In the genomic region with DNA sequence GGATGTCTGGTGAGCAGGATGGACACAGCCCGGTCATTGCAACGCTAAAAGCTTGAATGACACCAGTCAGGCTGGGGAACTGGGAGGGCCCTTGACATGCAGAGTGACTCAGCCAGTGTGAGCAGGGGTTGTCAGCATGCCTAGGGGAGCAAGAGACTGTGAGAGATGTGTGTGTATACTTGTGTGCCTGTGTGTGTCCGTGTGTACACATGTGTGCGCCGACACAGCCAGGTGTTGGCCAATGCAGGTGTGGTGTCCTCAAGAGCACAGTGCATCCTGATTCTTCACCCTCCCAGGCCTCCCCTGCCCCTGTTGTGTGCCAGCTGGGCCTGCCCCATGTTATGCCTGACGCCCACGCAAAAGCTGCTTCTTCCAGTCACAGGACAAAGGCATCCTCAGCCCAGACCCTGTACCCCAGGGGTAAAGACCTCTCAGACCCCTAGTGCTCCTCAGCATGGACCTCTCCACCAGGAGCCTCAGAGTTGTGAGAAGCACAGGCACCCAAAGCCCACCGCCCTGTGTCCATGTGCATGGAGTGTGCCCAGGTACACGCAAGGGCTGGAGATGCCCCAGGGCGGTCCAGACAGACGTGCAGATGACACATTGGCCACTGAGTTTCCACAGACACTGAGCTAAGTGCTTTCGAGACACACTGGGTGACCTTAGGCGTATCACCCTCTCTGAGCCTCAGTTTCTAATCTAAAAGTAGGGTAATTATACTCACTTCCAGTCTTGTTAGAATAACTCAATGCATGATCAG, we compare ENCODE assay signal across 1 cellular context.
TF ChIP-seq lines count a peak whose summit lies in the region.

No MANE protein-coding gene starts in this region.

TF ChIP-seq in HepG2, 621 proteins besides CTCF, POLR2A, EP300 and RAD21 (continued from another document and continues in another):
- TF ChIP-seq, protein P1, sequence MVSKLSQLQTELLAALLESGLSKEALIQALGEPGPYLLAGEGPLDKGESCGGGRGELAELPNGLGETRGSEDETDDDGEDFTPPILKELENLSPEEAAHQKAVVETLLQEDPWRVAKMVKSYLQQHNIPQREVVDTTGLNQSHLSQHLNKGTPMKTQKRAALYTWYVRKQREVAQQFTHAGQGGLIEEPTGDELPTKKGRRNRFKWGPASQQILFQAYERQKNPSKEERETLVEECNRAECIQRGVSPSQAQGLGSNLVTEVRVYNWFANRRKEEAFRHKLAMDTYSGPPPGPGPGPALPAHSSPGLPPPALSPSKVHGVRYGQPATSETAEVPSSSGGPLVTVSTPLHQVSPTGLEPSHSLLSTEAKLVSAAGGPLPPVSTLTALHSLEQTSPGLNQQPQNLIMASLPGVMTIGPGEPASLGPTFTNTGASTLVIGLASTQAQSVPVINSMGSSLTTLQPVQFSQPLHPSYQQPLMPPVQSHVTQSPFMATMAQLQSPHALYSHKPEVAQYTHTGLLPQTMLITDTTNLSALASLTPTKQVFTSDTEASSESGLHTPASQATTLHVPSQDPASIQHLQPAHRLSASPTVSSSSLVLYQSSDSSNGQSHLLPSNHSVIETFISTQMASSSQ (IDR thresholded peaks at IDR 0.05; ENCODE audit: low read depth) = no peak
- TF ChIP-seq, protein P1 (CRISPR knock-in tag; IDR thresholded peaks at IDR 0.05; ENCODE audit: borderline replicate concordance) = no peak
- TF ChIP-seq NRL (CRISPR knock-in tag; IDR thresholded peaks at IDR 0.05; ENCODE audit: borderline replicate concordance) = peak; percentile 49; the same call in 1 of the 2 replicates
- TF ChIP-seq ZNF816 (CRISPR knock-in tag; IDR thresholded peaks at IDR 0.05; ENCODE audit: borderline replicate concordance) = no peak
- TF ChIP-seq, protein P2, sequence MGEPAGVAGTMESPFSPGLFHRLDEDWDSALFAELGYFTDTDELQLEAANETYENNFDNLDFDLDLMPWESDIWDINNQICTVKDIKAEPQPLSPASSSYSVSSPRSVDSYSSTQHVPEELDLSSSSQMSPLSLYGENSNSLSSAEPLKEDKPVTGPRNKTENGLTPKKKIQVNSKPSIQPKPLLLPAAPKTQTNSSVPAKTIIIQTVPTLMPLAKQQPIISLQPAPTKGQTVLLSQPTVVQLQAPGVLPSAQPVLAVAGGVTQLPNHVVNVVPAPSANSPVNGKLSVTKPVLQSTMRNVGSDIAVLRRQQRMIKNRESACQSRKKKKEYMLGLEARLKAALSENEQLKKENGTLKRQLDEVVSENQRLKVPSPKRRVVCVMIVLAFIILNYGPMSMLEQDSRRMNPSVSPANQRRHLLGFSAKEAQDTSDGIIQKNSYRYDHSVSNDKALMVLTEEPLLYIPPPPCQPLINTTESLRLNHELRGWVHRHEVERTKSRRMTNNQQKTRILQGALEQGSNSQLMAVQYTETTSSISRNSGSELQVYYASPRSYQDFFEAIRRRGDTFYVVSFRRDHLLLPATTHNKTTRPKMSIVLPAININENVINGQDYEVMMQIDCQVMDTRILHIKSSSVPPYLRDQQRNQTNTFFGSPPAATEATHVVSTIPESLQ (CRISPR knock-in tag; conservative IDR thresholded peaks at IDR 0.05) = no peak
- TF ChIP-seq FOXP1 (IDR thresholded peaks at IDR 0.05) = no peak
- no peak for TF ChIP-seq FOXP1 (CRISPR knock-in tag; IDR thresholded peaks at IDR 0.05)
- TF ChIP-seq, protein P3, sequence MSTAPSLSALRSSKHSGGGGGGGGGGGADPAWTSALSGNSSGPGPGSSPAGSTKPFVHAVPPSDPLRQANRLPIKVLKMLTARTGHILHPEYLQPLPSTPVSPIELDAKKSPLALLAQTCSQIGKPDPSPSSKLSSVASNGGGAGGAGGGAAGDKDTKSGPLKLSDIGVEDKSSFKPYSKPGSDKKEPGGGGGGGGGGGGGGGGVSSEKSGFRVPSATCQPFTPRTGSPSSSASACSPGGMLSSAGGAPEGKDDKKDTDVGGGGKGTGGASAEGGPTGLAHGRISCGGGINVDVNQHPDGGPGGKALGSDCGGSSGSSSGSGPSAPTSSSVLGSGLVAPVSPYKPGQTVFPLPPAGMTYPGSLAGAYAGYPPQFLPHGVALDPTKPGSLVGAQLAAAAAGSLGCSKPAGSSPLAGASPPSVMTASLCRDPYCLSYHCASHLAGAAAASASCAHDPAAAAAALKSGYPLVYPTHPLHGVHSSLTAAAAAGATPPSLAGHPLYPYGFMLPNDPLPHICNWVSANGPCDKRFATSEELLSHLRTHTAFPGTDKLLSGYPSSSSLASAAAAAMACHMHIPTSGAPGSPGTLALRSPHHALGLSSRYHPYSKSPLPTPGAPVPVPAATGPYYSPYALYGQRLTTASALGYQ (CRISPR knock-in tag; IDR thresholded peaks at IDR 0.05) = no peak
- no peak for TF ChIP-seq RFX3 (CRISPR knock-in tag; IDR thresholded peaks at IDR 0.05)
- TF ChIP-seq, protein P4, sequence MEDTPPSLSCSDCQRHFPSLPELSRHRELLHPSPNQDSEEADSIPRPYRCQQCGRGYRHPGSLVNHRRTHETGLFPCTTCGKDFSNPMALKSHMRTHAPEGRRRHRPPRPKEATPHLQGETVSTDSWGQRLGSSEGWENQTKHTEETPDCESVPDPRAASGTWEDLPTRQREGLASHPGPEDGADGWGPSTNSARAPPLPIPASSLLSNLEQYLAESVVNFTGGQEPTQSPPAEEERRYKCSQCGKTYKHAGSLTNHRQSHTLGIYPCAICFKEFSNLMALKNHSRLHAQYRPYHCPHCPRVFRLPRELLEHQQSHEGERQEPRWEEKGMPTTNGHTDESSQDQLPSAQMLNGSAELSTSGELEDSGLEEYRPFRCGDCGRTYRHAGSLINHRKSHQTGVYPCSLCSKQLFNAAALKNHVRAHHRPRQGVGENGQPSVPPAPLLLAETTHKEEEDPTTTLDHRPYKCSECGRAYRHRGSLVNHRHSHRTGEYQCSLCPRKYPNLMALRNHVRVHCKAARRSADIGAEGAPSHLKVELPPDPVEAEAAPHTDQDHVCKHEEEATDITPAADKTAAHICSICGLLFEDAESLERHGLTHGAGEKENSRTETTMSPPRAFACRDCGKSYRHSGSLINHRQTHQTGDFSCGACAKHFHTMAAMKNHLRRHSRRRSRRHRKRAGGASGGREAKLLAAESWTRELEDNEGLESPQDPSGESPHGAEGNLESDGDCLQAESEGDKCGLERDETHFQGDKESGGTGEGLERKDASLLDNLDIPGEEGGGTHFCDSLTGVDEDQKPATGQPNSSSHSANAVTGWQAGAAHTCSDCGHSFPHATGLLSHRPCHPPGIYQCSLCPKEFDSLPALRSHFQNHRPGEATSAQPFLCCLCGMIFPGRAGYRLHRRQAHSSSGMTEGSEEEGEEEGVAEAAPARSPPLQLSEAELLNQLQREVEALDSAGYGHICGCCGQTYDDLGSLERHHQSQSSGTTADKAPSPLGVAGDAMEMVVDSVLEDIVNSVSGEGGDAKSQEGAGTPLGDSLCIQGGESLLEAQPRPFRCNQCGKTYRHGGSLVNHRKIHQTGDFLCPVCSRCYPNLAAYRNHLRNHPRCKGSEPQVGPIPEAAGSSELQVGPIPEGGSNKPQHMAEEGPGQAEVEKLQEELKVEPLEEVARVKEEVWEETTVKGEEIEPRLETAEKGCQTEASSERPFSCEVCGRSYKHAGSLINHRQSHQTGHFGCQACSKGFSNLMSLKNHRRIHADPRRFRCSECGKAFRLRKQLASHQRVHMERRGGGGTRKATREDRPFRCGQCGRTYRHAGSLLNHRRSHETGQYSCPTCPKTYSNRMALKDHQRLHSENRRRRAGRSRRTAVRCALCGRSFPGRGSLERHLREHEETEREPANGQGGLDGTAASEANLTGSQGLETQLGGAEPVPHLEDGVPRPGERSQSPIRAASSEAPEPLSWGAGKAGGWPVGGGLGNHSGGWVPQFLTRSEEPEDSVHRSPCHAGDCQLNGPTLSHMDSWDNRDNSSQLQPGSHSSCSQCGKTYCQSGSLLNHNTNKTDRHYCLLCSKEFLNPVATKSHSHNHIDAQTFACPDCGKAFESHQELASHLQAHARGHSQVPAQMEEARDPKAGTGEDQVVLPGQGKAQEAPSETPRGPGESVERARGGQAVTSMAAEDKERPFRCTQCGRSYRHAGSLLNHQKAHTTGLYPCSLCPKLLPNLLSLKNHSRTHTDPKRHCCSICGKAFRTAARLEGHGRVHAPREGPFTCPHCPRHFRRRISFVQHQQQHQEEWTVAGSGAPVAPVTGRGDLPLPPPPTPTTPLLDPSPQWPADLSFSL (CRISPR knock-in tag; IDR thresholded peaks at IDR 0.05) = peak; percentile 79; the same call in 1 of the 2 replicates
- no peak for TF ChIP-seq ZNF24 (IDR thresholded peaks at IDR 0.05)
- TF ChIP-seq CEBPG (CRISPR knock-in tag; IDR thresholded peaks at IDR 0.05) = peak; percentile 12; the same call in 1 of the 2 replicates
- TF ChIP-seq TGIF2 (CRISPR knock-in tag; IDR thresholded peaks at IDR 0.05) = 0 out of 2 replicates have a peak, but pooled peaks have one; percentile 59
- TF ChIP-seq, protein P5, sequence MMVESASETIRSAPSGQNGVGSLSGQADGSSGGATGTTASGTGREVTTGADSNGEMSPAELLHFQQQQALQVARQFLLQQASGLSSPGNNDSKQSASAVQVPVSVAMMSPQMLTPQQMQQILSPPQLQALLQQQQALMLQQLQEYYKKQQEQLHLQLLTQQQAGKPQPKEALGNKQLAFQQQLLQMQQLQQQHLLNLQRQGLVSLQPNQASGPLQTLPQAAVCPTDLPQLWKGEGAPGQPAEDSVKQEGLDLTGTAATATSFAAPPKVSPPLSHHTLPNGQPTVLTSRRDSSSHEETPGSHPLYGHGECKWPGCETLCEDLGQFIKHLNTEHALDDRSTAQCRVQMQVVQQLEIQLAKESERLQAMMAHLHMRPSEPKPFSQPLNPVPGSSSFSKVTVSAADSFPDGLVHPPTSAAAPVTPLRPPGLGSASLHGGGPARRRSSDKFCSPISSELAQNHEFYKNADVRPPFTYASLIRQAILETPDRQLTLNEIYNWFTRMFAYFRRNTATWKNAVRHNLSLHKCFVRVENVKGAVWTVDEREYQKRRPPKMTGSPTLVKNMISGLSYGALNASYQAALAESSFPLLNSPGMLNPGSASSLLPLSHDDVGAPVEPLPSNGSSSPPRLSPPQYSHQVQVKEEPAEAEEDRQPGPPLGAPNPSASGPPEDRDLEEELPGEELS (CRISPR knock-in tag; IDR thresholded peaks at IDR 0.05) = no peak
- no peak for TF ChIP-seq NFYB (CRISPR knock-in tag; IDR thresholded peaks at IDR 0.05)
- TF ChIP-seq PRPF4 (IDR thresholded peaks at IDR 0.05; ENCODE audit: low read depth, low read length, poor library complexity, severe bottlenecking) = peak; percentile 7
- TF ChIP-seq, protein P6, sequence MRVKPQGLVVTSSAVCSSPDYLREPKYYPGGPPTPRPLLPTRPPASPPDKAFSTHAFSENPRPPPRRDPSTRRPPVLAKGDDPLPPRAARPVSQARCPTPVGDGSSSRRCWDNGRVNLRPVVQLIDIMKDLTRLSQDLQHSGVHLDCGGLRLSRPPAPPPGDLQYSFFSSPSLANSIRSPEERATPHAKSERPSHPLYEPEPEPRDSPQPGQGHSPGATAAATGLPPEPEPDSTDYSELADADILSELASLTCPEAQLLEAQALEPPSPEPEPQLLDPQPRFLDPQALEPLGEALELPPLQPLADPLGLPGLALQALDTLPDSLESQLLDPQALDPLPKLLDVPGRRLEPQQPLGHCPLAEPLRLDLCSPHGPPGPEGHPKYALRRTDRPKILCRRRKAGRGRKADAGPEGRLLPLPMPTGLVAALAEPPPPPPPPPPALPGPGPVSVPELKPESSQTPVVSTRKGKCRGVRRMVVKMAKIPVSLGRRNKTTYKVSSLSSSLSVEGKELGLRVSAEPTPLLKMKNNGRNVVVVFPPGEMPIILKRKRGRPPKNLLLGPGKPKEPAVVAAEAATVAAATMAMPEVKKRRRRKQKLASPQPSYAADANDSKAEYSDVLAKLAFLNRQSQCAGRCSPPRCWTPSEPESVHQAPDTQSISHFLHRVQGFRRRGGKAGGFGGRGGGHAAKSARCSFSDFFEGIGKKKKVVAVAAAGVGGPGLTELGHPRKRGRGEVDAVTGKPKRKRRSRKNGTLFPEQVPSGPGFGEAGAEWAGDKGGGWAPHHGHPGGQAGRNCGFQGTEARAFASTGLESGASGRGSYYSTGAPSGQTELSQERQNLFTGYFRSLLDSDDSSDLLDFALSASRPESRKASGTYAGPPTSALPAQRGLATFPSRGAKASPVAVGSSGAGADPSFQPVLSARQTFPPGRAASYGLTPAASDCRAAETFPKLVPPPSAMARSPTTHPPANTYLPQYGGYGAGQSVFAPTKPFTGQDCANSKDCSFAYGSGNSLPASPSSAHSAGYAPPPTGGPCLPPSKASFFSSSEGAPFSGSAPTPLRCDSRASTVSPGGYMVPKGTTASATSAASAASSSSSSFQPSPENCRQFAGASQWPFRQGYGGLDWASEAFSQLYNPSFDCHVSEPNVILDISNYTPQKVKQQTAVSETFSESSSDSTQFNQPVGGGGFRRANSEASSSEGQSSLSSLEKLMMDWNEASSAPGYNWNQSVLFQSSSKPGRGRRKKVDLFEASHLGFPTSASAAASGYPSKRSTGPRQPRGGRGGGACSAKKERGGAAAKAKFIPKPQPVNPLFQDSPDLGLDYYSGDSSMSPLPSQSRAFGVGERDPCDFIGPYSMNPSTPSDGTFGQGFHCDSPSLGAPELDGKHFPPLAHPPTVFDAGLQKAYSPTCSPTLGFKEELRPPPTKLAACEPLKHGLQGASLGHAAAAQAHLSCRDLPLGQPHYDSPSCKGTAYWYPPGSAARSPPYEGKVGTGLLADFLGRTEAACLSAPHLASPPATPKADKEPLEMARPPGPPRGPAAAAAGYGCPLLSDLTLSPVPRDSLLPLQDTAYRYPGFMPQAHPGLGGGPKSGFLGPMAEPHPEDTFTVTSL (CRISPR knock-in tag; IDR thresholded peaks at IDR 0.05; ENCODE audit: borderline replicate concordance) = no peak
- no peak for TF ChIP-seq GABPA (IDR thresholded peaks at IDR 0.05; ENCODE audit: low read depth, low read length)
- no peak for TF ChIP-seq GABPA (CRISPR knock-in tag; IDR thresholded peaks at IDR 0.05; ENCODE audit: low read depth)
- 0 out of 2 replicates have a peak, but pooled peaks have one; percentile 21 for TF ChIP-seq NR2C2 (CRISPR knock-in tag; IDR thresholded peaks at IDR 0.05; ENCODE audit: borderline replicate concordance)
- TF ChIP-seq ZNF777 (CRISPR knock-in tag; IDR thresholded peaks at IDR 0.05) = no peak
- TF ChIP-seq FOXM1 (CRISPR knock-in tag; IDR thresholded peaks at IDR 0.05) = no peak
- no peak for TF ChIP-seq TCF7 (IDR thresholded peaks at IDR 0.05; ENCODE audit: low read depth)
- TF ChIP-seq HOXA3 (CRISPR knock-in tag; IDR thresholded peaks at IDR 0.05) = peak; percentile 21; the same call in 1 of the 2 replicates
- TF ChIP-seq, protein P7, sequence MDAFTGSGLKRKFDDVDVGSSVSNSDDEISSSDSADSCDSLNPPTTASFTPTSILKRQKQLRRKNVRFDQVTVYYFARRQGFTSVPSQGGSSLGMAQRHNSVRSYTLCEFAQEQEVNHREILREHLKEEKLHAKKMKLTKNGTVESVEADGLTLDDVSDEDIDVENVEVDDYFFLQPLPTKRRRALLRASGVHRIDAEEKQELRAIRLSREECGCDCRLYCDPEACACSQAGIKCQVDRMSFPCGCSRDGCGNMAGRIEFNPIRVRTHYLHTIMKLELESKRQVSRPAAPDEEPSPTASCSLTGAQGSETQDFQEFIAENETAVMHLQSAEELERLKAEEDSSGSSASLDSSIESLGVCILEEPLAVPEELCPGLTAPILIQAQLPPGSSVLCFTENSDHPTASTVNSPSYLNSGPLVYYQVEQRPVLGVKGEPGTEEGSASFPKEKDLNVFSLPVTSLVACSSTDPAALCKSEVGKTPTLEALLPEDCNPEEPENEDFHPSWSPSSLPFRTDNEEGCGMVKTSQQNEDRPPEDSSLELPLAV (CRISPR knock-in tag; conservative IDR thresholded peaks at IDR 0.05; ENCODE audit: low read depth) = no peak
- no peak for TF ChIP-seq PLRG1 (conservative IDR thresholded peaks at IDR 0.05)
